In the genomic region with DNA sequence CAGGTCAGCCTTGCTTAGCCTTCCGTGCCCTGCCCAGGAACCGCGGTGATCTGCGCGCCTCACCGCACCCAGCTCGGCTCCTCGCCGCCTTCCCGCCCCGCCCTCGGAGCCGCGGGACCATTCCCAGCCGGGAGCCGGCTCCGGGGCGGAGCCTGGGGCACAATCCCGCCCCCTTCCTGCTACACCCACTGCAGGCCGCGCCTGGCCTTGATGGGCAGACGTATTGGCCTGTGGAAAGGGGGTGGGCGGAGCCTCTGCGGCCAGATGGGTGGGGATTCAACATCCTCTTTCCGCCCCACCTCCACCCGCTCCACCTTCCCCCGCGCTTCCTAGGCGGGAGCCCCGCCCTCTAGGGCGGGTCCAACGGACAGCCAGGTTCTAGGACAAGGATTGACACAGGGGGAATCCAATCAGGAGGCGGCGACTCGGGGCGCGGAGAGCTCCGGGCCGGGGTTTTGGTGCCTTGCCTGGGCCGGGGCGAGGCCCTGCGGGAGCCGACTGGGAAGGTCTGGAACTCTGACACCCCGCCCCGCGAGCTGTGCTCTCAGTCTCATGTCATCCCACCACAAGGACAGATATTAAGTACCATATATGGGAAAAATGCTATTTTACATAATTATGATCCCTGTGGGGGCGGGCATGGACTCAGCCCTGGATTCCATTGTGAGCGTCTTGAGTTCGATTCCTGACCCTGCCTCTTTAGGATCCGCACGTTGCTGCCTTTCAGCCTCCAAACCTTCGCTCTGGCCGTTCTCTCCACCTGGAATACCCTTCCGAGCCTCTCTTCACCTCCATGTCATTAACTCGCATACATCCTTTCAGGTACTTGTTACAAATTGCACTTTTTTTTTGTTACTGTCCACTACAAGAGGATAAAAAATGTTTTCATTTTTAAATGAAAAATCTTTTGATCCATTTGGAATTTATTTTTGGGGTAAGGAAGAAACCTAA, we compare ENCODE assay signal across 8 cellular contexts. TPM values are rescaled to one million over a fixed set of nuclear protein-coding genes. Genes with fewer than 3 reads are reported as not detected.
DNase-seq lines count a peak whose midpoint lies in the region; ATAC-seq and TF ChIP-seq lines count a peak whose summit lies in the region.

A gene (minus strand): TSS at position 54 of the 951 bp plus-strand sequence. CDS start 38,731 bp downstream, outside the sequence.

- peak; percentile 69 for ATAC-seq in HG03196 (IDR thresholded peaks at IDR 0.05; ENCODE audit: unreplicated experiment)

- peak within 1 kb of the TSS; percentile 93 to 99 (median 96) for H3K27ac Mint-ChIP-seq in immature natural killer cell

- peak; percentile 97 for TF ChIP-seq POLR2A in GM18951 (IDR thresholded peaks at IDR 0.05; ENCODE audit: extremely low read depth, insufficient read depth, insufficient read length)

- H3K36me3 Mint-ChIP-seq in immature natural killer cell, result peaks cover 3 to 4% (median 3%) of the 10 kb centered on the region in 3 donors

- H3K4me1 Mint-ChIP-seq in immature natural killer cell, result peaks cover 37 to 41% of the 10 kb centered on the region in 2 donors

- DNase-seq in AG08395 (ENCODE audit: low spot score) (peak; percentile 99), NCI-H345 treated with DMSO at 0.1 percent for 48 hours (lab: John Stamatoyannopoulos, UW; ENCODE audit: unreplicated experiment) (peak; percentile 85), immature natural killer cell (peak; percentile 99), smooth muscle cell of the brain vasculature (ENCODE audit: low read depth, low spot score) (peak; percentile 100)
- DNase-seq in activated CD4-positive, CD25-positive, alpha-beta regulatory T cell (lab: John Stamatoyannopoulos, UW), result peak; percentile 95 to 96 (median 96)
- DNase-seq in central memory CD4-positive, alpha-beta T cell, result peak; percentile 99

- no peaks in the 10 kb centered on the region for H3K9me3 Mint-ChIP-seq in immature natural killer cell

- peaks cover 6 to 18% (median 15%) of the 10 kb centered on the region in 3 donors for H3K27me3 Mint-ChIP-seq in immature natural killer cell (ENCODE audit: low read depth in 3 of 3)

- in situ Hi-C loops in GM18951 (cut with MboI; ENCODE audit: low sequenced_read_pairs, unreplicated experiment), result no loop called here

- peak within 1 kb of the TSS; percentile 87 to 96 (median 96) for H3K4me3 Mint-ChIP-seq in immature natural killer cell

RNA-seq across cellular contexts. Expression of the gene that starts here (rescaled TPM):
- 100 to 1,000 TPM in 1 of 3 donors, 10 to 100 TPM in 1, 1 to 10 TPM in 1; 8.7 to 355 (median 40.2) TPM for polyA plus RNA-seq in immature natural killer cell

Comparison
In these comparisons a context has a peak if more than half of its experiments do, and no peak if none do; other contexts are left out.
1. Peak in every context shown above with its lines: DNase-seq and ATAC-seq.